Comparison of ENCODE assay signal across 13 cellular contexts in genomic region chr2:40096360-40096759, GRCh38.
DNase-seq lines count a peak whose midpoint lies in the region; ATAC-seq and TF ChIP-seq lines count a peak whose summit lies in the region.
"Had no signal": no experiment of that assay in that cellular context is flagged by ENCODE, and none has a peak within 500 bp of the region (broad histone marks: within the 10 kb centered on the region; RNA-seq: fewer than 3 reads in every experiment).

No MANE protein-coding gene starts in this region.

- peak in 5 of 8 donors; percentile 46 to 68 (median 67) for ATAC-seq in heart right ventricle
- ATAC-seq: T-helper 17 cell had no signal

- no peak for TF ChIP-seq CTCF in heart right ventricle (IDR thresholded peaks at IDR 0.05)
- no peak for TF ChIP-seq CTCF in right atrium auricular region (IDR thresholded peaks at IDR 0.05)
- no peak for TF ChIP-seq CTCF in fibroblast of villous mesenchyme (IDR thresholded peaks at IDR 0.05; ENCODE audit: insufficient read depth, low read depth, low read length)
- TF ChIP-seq CTCF in ovary (IDR thresholded peaks at IDR 0.05), result no peak

- H3K27me3 ChIP-seq in heart right ventricle (no peaks in the 10 kb centered on the region), right atrium auricular region (no peaks in the 10 kb centered on the region), ovary (no peaks in the 10 kb centered on the region)
- H3K27me3 ChIP-seq in CD8-positive, alpha-beta memory T cell (ENCODE audit: insufficient read depth, low read length, poor library complexity, severe bottlenecking), result no peaks in the 10 kb centered on the region
- H3K27me3 ChIP-seq: breast epithelium had no signal

- H3K27ac ChIP-seq in heart right ventricle (peak overlapping the region in 7 of 10 donors; percentile 12 to 48 (median 32)), right atrium auricular region (peak overlapping the region in 1 of 2 donors; percentile 66), ovary (no peak overlapping the region)
- no peak overlapping the region for H3K27ac ChIP-seq in CD8-positive, alpha-beta memory T cell (ENCODE audit: low read depth, low read length)
- H3K27ac ChIP-seq: breast epithelium had no signal

- peaks cover 0 to 2% (median 0%) of the 10 kb centered on the region in 3 donors for H3K36me3 Mint-ChIP-seq in CD8-positive, alpha-beta memory T cell

- no peaks in the 10 kb centered on the region for H3K36me3 ChIP-seq in heart right ventricle
- H3K36me3 ChIP-seq in right atrium auricular region, result no peaks in the 10 kb centered on the region
- H3K36me3 ChIP-seq in ovary, result no peaks in the 10 kb centered on the region
- H3K36me3 ChIP-seq in CD8-positive, alpha-beta memory T cell (ENCODE audit: insufficient read depth, low read length), result no peaks in the 10 kb centered on the region
- H3K36me3 ChIP-seq: breast epithelium had no signal

- no peak for TF ChIP-seq EP300 in ovary (IDR thresholded peaks at IDR 0.05)

- no peaks in the 10 kb centered on the region for H3K4me1 Mint-ChIP-seq in CD8-positive, alpha-beta memory T cell
- H3K4me1 Mint-ChIP-seq: T-helper 17 cell had no signal

- TF ChIP-seq POLR2A in ovary (IDR thresholded peaks at IDR 0.05), result no peak

- H3K27ac Mint-ChIP-seq in CD8-positive, alpha-beta memory T cell, result no peak overlapping the region
- H3K27ac Mint-ChIP-seq: T-helper 17 cell had no signal

- no peaks in the 10 kb centered on the region for H3K27me3 Mint-ChIP-seq in CD8-positive, alpha-beta memory T cell
- H3K27me3 Mint-ChIP-seq: T-helper 17 cell had no signal

- CTCF ChIA-PET in CD8-positive, alpha-beta memory T cell (lab: Charles Lee), result no interaction called here

- POLR2A ChIA-PET in CD8-positive, alpha-beta memory T cell (lab: Charles Lee), result no interaction called here

- H3K4me3 ChIP-seq in heart right ventricle (no peak overlapping the region), right atrium auricular region (no peak overlapping the region), fibroblast of villous mesenchyme (ENCODE audit: low read depth, low read length) (no peak overlapping the region), ovary (no peak overlapping the region)
- no peak overlapping the region for H3K4me3 ChIP-seq in CD8-positive, alpha-beta memory T cell (ENCODE audit: low read length)
- H3K4me3 ChIP-seq: breast epithelium had no signal

- H3K9me3 Mint-ChIP-seq in CD8-positive, alpha-beta memory T cell, result no peaks in the 10 kb centered on the region

- intact Hi-C loops in heart right ventricle (cut with DNase I) (no loop called here), ovary (cut with DNase I) (no loop called here)

- no peak overlapping the region for H3K4me3 Mint-ChIP-seq in CD8-positive, alpha-beta memory T cell
- H3K4me3 Mint-ChIP-seq: T-helper 17 cell had no signal

- H3K9me3 ChIP-seq in heart right ventricle (no peaks in the 10 kb centered on the region), right atrium auricular region (no peaks in the 10 kb centered on the region), ovary (no peaks in the 10 kb centered on the region)
- no peaks in the 10 kb centered on the region for H3K9me3 ChIP-seq in CD8-positive, alpha-beta memory T cell (ENCODE audit: low read length)
- H3K9me3 ChIP-seq: breast epithelium had no signal

- H3K4me1 ChIP-seq in heart right ventricle (peaks cover 0 to 50% (median 22%) of the 10 kb centered on the region in 9 donors), right atrium auricular region (peaks cover 0 to 25% of the 10 kb centered on the region in 2 donors), ovary (ENCODE audit: insufficient read depth) (peaks cover 5% of the 10 kb centered on the region)
- no peaks in the 10 kb centered on the region for H3K4me1 ChIP-seq in CD8-positive, alpha-beta memory T cell (ENCODE audit: insufficient read depth, low read length)
- H3K4me1 ChIP-seq: breast epithelium had no signal

- no peak for DNase-seq in heart right ventricle
- no peak for DNase-seq in right atrium auricular region (ENCODE audit: low spot score)
- DNase-seq in RKO (ENCODE audit: low spot score), result peak; percentile 1
- peak; percentile 41 for DNase-seq in fibroblast of villous mesenchyme (ENCODE audit: low read depth)
- DNase-seq in LoVo (ENCODE audit: low spot score), result no peak
- no peak for DNase-seq in NCI-H524 (lab: John Stamatoyannopoulos, UW)
- DNase-seq in ovary, result no peak
- DNase-seq in CD8-positive, alpha-beta memory T cell, result no peak
- DNase-seq: activated effector memory CD4-positive, alpha-beta T cell treated with anti-CD3 and anti-CD28 coated beads, Interleukin-2, amount 50 U/mL, for 16 hours; AML-193; NCI-H1417 treated with DMSO at 0.1 percent for 48 hours; T-helper 17 cell had no signal

Comparison
In these comparisons a context has a peak if more than half of its experiments do, and no peak if none do; other contexts are left out.
1. DNase-seq: peak in RKO (single experiment) and fibroblast of villous mesenchyme (single experiment); none in heart right ventricle (0 of 2), right atrium auricular region (single experiment), LoVo (single experiment), NCI-H524 (0 of 2), ovary (0 of 5) and CD8-positive, alpha-beta memory T cell (0 of 5).
2. H3K27ac ChIP-seq: peak in heart right ventricle (7 of 10); none in ovary (0 of 2) and CD8-positive, alpha-beta memory T cell (single experiment).